In genomic region chr13:69948016-69948415, GRCh38 we compare ENCODE assay signal across 14 cellular contexts.
DNase-seq lines count a peak whose midpoint lies in the region; ATAC-seq lines count a peak whose summit lies in the region.
"Had no signal": no experiment of that assay in that cellular context is flagged by ENCODE, and none has a peak within 500 bp of the region (broad histone marks: within the 10 kb centered on the region; RNA-seq: fewer than 3 reads in every experiment).

No MANE protein-coding gene starts in this region.

- H4K20me1 ChIP-seq in BLaER1 = no peaks in the 10 kb centered on the region

- H3K4me2 ChIP-seq in BLaER1 = peak overlapping the region; percentile 15; the same call in 1 of the 2 replicates

- H3K4me3 ChIP-seq in BLaER1 = no peak overlapping the region
- H3K4me3 ChIP-seq: heart left ventricle, mucosa of descending colon had no signal

- DNase-seq in SHP77 treated with DMSO at 0.1 percent for 48 hours (lab: John Stamatoyannopoulos, UW) = no peak
- DNase-seq in hypothalamus (lab: John Stamatoyannopoulos, UW) = no peak
- no peak for DNase-seq in NCI-H1092 (lab: John Stamatoyannopoulos, UW)
- DNase-seq in retina = no peak
- DNase-seq: ACHN; heart left ventricle; mucosa of descending colon; NCI-H345; stimulated activated CD4-positive, alpha-beta T cell treated with anti-CD3 and anti-CD28 coated beads, Interleukin-12 subunit alpha, Interleukin-12 subunit beta, amount 100 ng/mL, for 4 hours had no signal

- no peak overlapping the region for H3K27ac ChIP-seq in BLaER1
- H3K27ac ChIP-seq: heart left ventricle had no signal

- H3K27me3 ChIP-seq in BLaER1 = no peaks in the 10 kb centered on the region
- H3K27me3 ChIP-seq: heart left ventricle had no signal

- no peaks in the 10 kb centered on the region for H3K9me3 ChIP-seq in BLaER1
- H3K9me3 ChIP-seq: mucosa of descending colon had no signal

- H3K36me3 ChIP-seq in BLaER1 = no peaks in the 10 kb centered on the region
- H3K36me3 ChIP-seq: heart left ventricle had no signal

- H3K4me1 ChIP-seq in BLaER1 = peaks cover 9% of the 10 kb centered on the region; the same call in 1 of the 2 replicates
- H3K4me1 ChIP-seq: heart left ventricle had no signal

- ATAC-seq in GM19328 (IDR thresholded peaks at IDR 0.05; ENCODE audit: unreplicated experiment) (peak; percentile 97), HG02852 (IDR thresholded peaks at IDR 0.05; ENCODE audit: unreplicated experiment) (peak; percentile 100), HG03571 (IDR thresholded peaks at IDR 0.05; ENCODE audit: unreplicated experiment) (peak; percentile 97)
- ATAC-seq: activated T-helper 17 cell treated with anti-CD3 and anti-CD28 coated beads, Interleukin-2, amount 50 U/mL, for 72 hours; heart left ventricle; mucosa of descending colon had no signal

- no peak overlapping the region for H3K9ac ChIP-seq in BLaER1
